ENCODE assay signal across 1 cellular context in genomic region chr12:31324116-31324844, GRCh38.
A peak's percentile ranks its signal among the peaks of the same experiment; 100 is the strongest.
TF ChIP-seq lines count a peak whose summit lies in the region.

No MANE protein-coding gene starts in this region.

TF ChIP-seq in HepG2, 621 proteins besides CTCF, POLR2A, EP300 and RAD21 (continued from another document):
- TF ChIP-seq TFDP1 (CRISPR knock-in tag; IDR thresholded peaks at IDR 0.05; ENCODE audit: borderline replicate concordance) (peak; percentile 40; the same call in 1 of the 2 replicates), BHLHE40 (IDR thresholded peaks at IDR 0.05; ENCODE audit: low read length) (0 out of 2 replicates have a peak, but pooled peaks have one; percentile 11), HOMEZ (CRISPR knock-in tag; IDR thresholded peaks at IDR 0.05; ENCODE audit: low read depth) (no peak), ZNF331 (CRISPR knock-in tag; IDR thresholded peaks at IDR 0.05) (no peak), THRA (CRISPR knock-in tag; IDR thresholded peaks at IDR 0.05; ENCODE audit: borderline replicate concordance) (no peak), MTERF4 (CRISPR knock-in tag; IDR thresholded peaks at IDR 0.05) (peak; percentile 16; the same call in 1 of the 2 replicates), HNRNPL (IDR thresholded peaks at IDR 0.05; ENCODE audit: low read depth, low read length) (no peak), BRD4 (CRISPR knock-in tag; IDR thresholded peaks at IDR 0.05) (no peak; the same call in 1 of the 2 replicates), HOXA3 (CRISPR knock-in tag; IDR thresholded peaks at IDR 0.05) (peak; percentile 67), CHCHD3 (CRISPR knock-in tag; IDR thresholded peaks at IDR 0.05) (0 out of 2 replicates have a peak, but pooled peaks have one; percentile 77), HBP1 (CRISPR knock-in tag; IDR thresholded peaks at IDR 0.05; ENCODE audit: low read depth) (no peak; the same call in 1 of the 2 replicates), ZNF720 (CRISPR knock-in tag; IDR thresholded peaks at IDR 0.05) (no peak), ONECUT2 (CRISPR knock-in tag; IDR thresholded peaks at IDR 0.05) (no peak), ZNF280D (CRISPR knock-in tag; IDR thresholded peaks at IDR 0.05) (0 out of 2 replicates have a peak, but pooled peaks have one; percentile 31), ZBTB44 (CRISPR knock-in tag; IDR thresholded peaks at IDR 0.05) (peak; percentile 52; the same call in 1 of the 2 replicates), ZNF282 (IDR thresholded peaks at IDR 0.05; ENCODE audit: partially characterized antibody) (no peak), GATAD1 (CRISPR knock-in tag; IDR thresholded peaks at IDR 0.05) (no peak), ZNF615 (CRISPR knock-in tag; IDR thresholded peaks at IDR 0.05; ENCODE audit: borderline replicate concordance) (0 out of 2 replicates have a peak, but pooled peaks have one; percentile 61), CREB1 (IDR thresholded peaks at IDR 0.05) (peak; percentile 21; the same call in 1 of the 2 replicates), CREB1 (CRISPR knock-in tag; IDR thresholded peaks at IDR 0.05) (no peak), ZNF33A (CRISPR knock-in tag; IDR thresholded peaks at IDR 0.05; ENCODE audit: borderline replicate concordance) (no peak), ZNF563 (CRISPR knock-in tag; IDR thresholded peaks at IDR 0.05) (peak; percentile 61; the same call in 1 of the 2 replicates), ATF3 (CRISPR knock-in tag; IDR thresholded peaks at IDR 0.05) (0 out of 2 replicates have a peak, but pooled peaks have one; percentile 47), SRSF1 (optimal IDR thresholded peaks at IDR 0.05; ENCODE audit: low read depth, low read length) (peak; percentile 15), ZSCAN20 (CRISPR knock-in tag; IDR thresholded peaks at IDR 0.05; ENCODE audit: borderline replicate concordance) (peak; percentile 38; the same call in 1 of the 2 replicates), ZFP82 (CRISPR knock-in tag; IDR thresholded peaks at IDR 0.05; ENCODE audit: borderline replicate concordance) (peak; percentile 13; the same call in 1 of the 2 replicates), ZFY (CRISPR knock-in tag; IDR thresholded peaks at IDR 0.05) (peak; percentile 75), ZFX (CRISPR knock-in tag; IDR thresholded peaks at IDR 0.05; ENCODE audit: low read depth) (peak; percentile 74; the same call in 1 of the 2 replicates), HCFC1 (IDR thresholded peaks at IDR 0.05; ENCODE audit: low read depth, low read length) (no peak), MIXL1 (CRISPR knock-in tag; IDR thresholded peaks at IDR 0.05) (no peak), ZNF749 (CRISPR knock-in tag; IDR thresholded peaks at IDR 0.05; ENCODE audit: borderline replicate concordance) (no peak), ZNF547 (CRISPR knock-in tag; IDR thresholded peaks at IDR 0.05) (no peak), ZNF44 (CRISPR knock-in tag; IDR thresholded peaks at IDR 0.05) (no peak), ZBTB42 (CRISPR knock-in tag; IDR thresholded peaks at IDR 0.05) (no peak), FOXC1 (CRISPR knock-in tag; IDR thresholded peaks at IDR 0.05; ENCODE audit: borderline replicate concordance) (peak; percentile 19; the same call in 1 of the 2 replicates), STAT6 (CRISPR knock-in tag; IDR thresholded peaks at IDR 0.05; ENCODE audit: borderline replicate concordance) (no peak)
